In the genomic region with DNA sequence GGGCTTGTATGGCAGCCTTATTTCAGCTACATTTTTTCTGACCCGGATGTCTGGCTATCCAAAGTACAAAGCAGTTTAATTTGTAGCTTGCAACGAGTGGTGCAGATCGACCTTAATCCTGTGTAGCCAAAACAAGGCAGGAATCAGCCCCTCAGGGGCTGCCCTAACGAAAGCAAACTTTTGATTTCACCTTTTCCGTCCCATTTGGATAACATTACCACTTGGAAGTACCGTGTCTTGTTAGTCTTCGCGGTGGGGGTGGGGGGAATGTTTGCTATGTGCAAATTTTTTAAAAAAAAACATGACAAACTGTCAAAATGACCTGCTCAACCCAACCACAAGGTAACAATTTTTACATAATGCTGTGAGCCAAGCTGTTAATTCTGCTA, we compare ENCODE assay signal across 8 cellular contexts. TPM values are rescaled to one million over a fixed set of nuclear protein-coding genes. Genes with fewer than 3 reads are reported as not detected.
DNase-seq lines count a peak whose midpoint lies in the region; TF ChIP-seq lines count a peak whose summit lies in the region.

No MANE protein-coding gene starts in this region.

- peak overlapping the region; percentile 96 for H3K9ac ChIP-seq in mesenchymal stem cell (ENCODE audit: low read length)

- H2BK5ac ChIP-seq in mesenchymal stem cell (ENCODE audit: low read depth, low read length, poor library complexity, severe bottlenecking): no peak overlapping the region

- H2AFZ ChIP-seq in mesenchymal stem cell (ENCODE audit: low read depth, low read length): no peak overlapping the region

- H3K9me3 ChIP-seq in breast epithelium (no peaks in the 10 kb centered on the region), mesenchymal stem cell (ENCODE audit: control insufficient read depth, low read length) (no peaks in the 10 kb centered on the region), vagina (no peaks in the 10 kb centered on the region)

- peak overlapping the region; percentile 77 for H2BK15ac ChIP-seq in mesenchymal stem cell (ENCODE audit: low read depth, poor library complexity, severe bottlenecking)

- peak; percentile 12 for DNase-seq in stimulated activated CD4-positive, alpha-beta T cell treated with anti-CD3 and anti-CD28 coated beads, Interleukin-15, amount 100 ng/mL, for 24 hours
- DNase-seq in stimulated activated CD4-positive, alpha-beta T cell treated with anti-CD3 and anti-CD28 coated beads, Interleukin-2, amount 100 ng/mL, for 24 hours: no peak
- no peak for DNase-seq in breast epithelium (ENCODE audit: low spot score in 2 of 2)
- DNase-seq in mesenchymal stem cell: no peak
- no peak for DNase-seq in vagina (ENCODE audit: extremely low spot score in 2 of 2)
- no peak for DNase-seq in NCI-H524 treated with DMSO at 0.1 percent for 48 hours (lab: John Stamatoyannopoulos, UW)
- no peak for DNase-seq in DMS153 treated with DMSO at 0.1 percent for 48 hours (lab: John Stamatoyannopoulos, UW; ENCODE audit: unreplicated experiment)
- DNase-seq in NCI-H2081 (lab: John Stamatoyannopoulos, UW): no peak

- peak overlapping the region; percentile 52 for H2BK120ac ChIP-seq in mesenchymal stem cell (ENCODE audit: low read depth, low read length)

- H3K4ac ChIP-seq in mesenchymal stem cell (ENCODE audit: low read depth in 1 of 2, low read length in 2 of 2): peak overlapping the region; percentile 97

- peak overlapping the region; percentile 85 for H3K4me2 ChIP-seq in mesenchymal stem cell (ENCODE audit: low read length, poor library complexity, severe bottlenecking)

- no peak for TF ChIP-seq POLR2A in breast epithelium (IDR thresholded peaks at IDR 0.05)
- TF ChIP-seq POLR2A in vagina (IDR thresholded peaks at IDR 0.05): no peak

- H4K8ac ChIP-seq in mesenchymal stem cell (ENCODE audit: low read length): no peak overlapping the region

- H4K91ac ChIP-seq in mesenchymal stem cell (ENCODE audit: low read length): no peak overlapping the region

- WGBS in mesenchymal stem cell: 5% methylated on average over 3 of the region's 8 CpGs

- H3K14ac ChIP-seq in mesenchymal stem cell (ENCODE audit: low read length in 2 of 2): no peak overlapping the region

- H3K27ac ChIP-seq in breast epithelium (peak overlapping the region; percentile 96 to 98), mesenchymal stem cell (ENCODE audit: low read length, poor library complexity, severe bottlenecking) (peak overlapping the region; percentile 89), vagina (peak overlapping the region; percentile 95)

- H3K36me3 ChIP-seq in breast epithelium (no peaks in the 10 kb centered on the region), mesenchymal stem cell (ENCODE audit: control insufficient read depth in 1 of 2, insufficient read depth in 2 of 2, low read depth in 1 of 2, low read length in 2 of 2) (peaks cover 2 to 17% of the 10 kb centered on the region in 2 experiments), vagina (peaks cover 0 to 6% of the 10 kb centered on the region in 2 donors)

- H3K27me3 ChIP-seq in breast epithelium (no peaks in the 10 kb centered on the region), mesenchymal stem cell (ENCODE audit: control insufficient read depth in 1 of 2, insufficient read depth in 1 of 2, low read length in 2 of 2) (no peaks in the 10 kb centered on the region), vagina (no peaks in the 10 kb centered on the region)

- H3K23ac ChIP-seq in mesenchymal stem cell (ENCODE audit: low read length in 2 of 2): no peak overlapping the region

- no peak for TF ChIP-seq CTCF in breast epithelium (IDR thresholded peaks at IDR 0.05)
- TF ChIP-seq CTCF in vagina (IDR thresholded peaks at IDR 0.05): no peak

- no peak overlapping the region for H2BK12ac ChIP-seq in mesenchymal stem cell (ENCODE audit: low read length in 2 of 2)

- H3K79me1 ChIP-seq in mesenchymal stem cell (replicated peaks; ENCODE audit: low read length, poor library complexity, severe bottlenecking): no peaks in the 10 kb centered on the region

- no peak overlapping the region for H2AK5ac ChIP-seq in mesenchymal stem cell (ENCODE audit: low read length, severe bottlenecking)

- intact Hi-C loops in breast epithelium (cut with DNase I; ENCODE audit: low total_unique reads) (loop anchor here (5.0 kb wide), 1 partner anchor 385 kb away; the partner anchor contains the start of gene TRMT10A), vagina (cut with DNase I) (loop anchor here (5.0 kb wide), 1 partner anchor 55 kb away; the partner anchor contains the start of gene LAMTOR3)

- H3K4me3 ChIP-seq in breast epithelium: peak overlapping the region; percentile 81 to 98 (median 86)
- peak overlapping the region; percentile 83 to 85 for H3K4me3 ChIP-seq in mesenchymal stem cell (ENCODE audit: insufficient read depth in 1 of 2, low read depth in 1 of 2, low read length in 2 of 2)
- H3K4me3 ChIP-seq in vagina: peak overlapping the region; percentile 79 to 81

- H3K18ac ChIP-seq in mesenchymal stem cell (ENCODE audit: low read depth in 1 of 2, low read length in 2 of 2): no peak overlapping the region

- no peaks in the 10 kb centered on the region for H3K4me1 ChIP-seq in breast epithelium
- H3K4me1 ChIP-seq in mesenchymal stem cell (ENCODE audit: control insufficient read depth, insufficient read depth, low read depth, low read length): peaks cover 4% of the 10 kb centered on the region
- H3K4me1 ChIP-seq in vagina: peaks cover 69% of the 10 kb centered on the region

RNA-seq across cellular contexts. Expression of gene DNAJB14, which starts 0.8 kb away (rescaled TPM):
- total RNA-seq in breast epithelium: 10 to 100 TPM; 33.4 to 46.4 (median 37.4) TPM
- polyA plus RNA-seq in mesenchymal stem cell (2013, experiment 1 of 2): 31.4 TPM
- polyA plus RNA-seq in mesenchymal stem cell (2013, experiment 2 of 2): 32.4 TPM
- total RNA-seq in vagina: 24.3 TPM

RNA-seq across cellular contexts. Expression of gene H2AZ1, which starts 2.9 kb away (rescaled TPM):
- 100 to 1,000 TPM; 114 to 166 (median 125) TPM for total RNA-seq in breast epithelium
- polyA plus RNA-seq in mesenchymal stem cell (2013, experiment 1 of 2): 266 TPM
- 271 TPM for polyA plus RNA-seq in mesenchymal stem cell (2013, experiment 2 of 2)
- 177 TPM for total RNA-seq in vagina

RNA-seq across cellular contexts. Expression of gene LAMTOR3, which starts 53.0 kb away (rescaled TPM):
- total RNA-seq in breast epithelium (10 to 100 TPM; 40.6 to 79.3 (median 44.0) TPM), vagina (46.2 TPM)
- 47.9 TPM for polyA plus RNA-seq in mesenchymal stem cell (2013, experiment 1 of 2)
- polyA plus RNA-seq in mesenchymal stem cell (2013, experiment 2 of 2): 50.4 TPM
